In the genomic region with DNA sequence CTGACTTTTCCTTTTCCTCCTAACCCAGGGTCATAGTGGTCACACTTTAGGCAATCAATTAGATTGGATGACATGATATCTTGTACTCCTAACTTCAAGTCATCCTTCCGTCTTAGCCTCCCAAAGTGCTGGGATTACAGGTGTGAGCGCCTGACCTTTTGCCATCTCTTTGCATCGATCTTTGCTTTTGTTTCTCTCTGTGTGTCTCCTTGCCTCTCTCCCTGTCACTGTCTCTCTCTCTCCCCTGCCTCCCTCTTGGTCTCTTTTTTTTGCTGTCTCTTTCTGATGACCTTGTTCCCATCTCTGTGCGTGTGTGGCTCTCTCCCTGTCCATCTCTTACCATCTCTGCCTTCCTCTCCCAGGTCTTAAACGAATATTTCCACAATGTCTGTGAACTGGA, we compare ENCODE assay signal across 8 cellular contexts. TPM values are rescaled to one million over a fixed set of nuclear protein-coding genes. Genes with fewer than 3 reads are reported as not detected.
DNase-seq lines count a peak whose midpoint lies in the region; ATAC-seq and TF ChIP-seq lines count a peak whose summit lies in the region.
"Not testable (repeated sequence)": the region's sequence is repeated elsewhere in the genome, so short reads cannot be mapped to it uniquely, and the experiment has no call there.

No MANE protein-coding gene starts in this region.

- not testable (repeated sequence) for H2AFZ ChIP-seq in IMR-90 (replicated peaks; ENCODE audit: low read length, poor library complexity)

- peak overlapping the region; percentile 77; the same call in 1 of the 2 replicates for H3K23ac ChIP-seq in IMR-90 (ENCODE audit: low read depth, low read length)

- H3K79me1 ChIP-seq in IMR-90 (ENCODE audit: low read depth in 1 of 2, low read length in 2 of 2) = peaks cover 29 to 32% of the 10 kb centered on the region in 2 experiments; a peak in 3 of 4 replicates

- peak overlapping the region; percentile 89 for H3K9ac ChIP-seq in BLaER1
- not testable (repeated sequence) for H3K9ac ChIP-seq in IMR-90 (ENCODE audit: low read depth, low read length)

- not testable (repeated sequence) for H2BK15ac ChIP-seq in IMR-90 (ENCODE audit: low read depth, low read length)

- in situ Hi-C loops in IMR-90 (cut with MboI; ENCODE audit: low sequenced_read_pairs) = not testable (repeated sequence)

- H3K4me3 ChIP-seq in BLaER1 = peak overlapping the region; percentile 96
- H3K4me3 ChIP-seq in IMR-90 (ENCODE audit: insufficient read depth, low read depth, low read length) = peak overlapping the region; percentile 91
- H3K4me3 ChIP-seq in WI38 (ENCODE audit: low read depth, low read length) = peak overlapping the region; percentile 99
- H3K4me3 ChIP-seq in breast epithelium = peak overlapping the region; percentile 56 to 83 (median 65)
- H3K4me3 ChIP-seq in muscle layer of duodenum (ENCODE audit: low read depth in 1 of 2, low read length in 2 of 2) = peak overlapping the region; percentile 96 to 100

- peak overlapping the region; percentile 89 for H3K27ac ChIP-seq in BLaER1
- not testable (repeated sequence) for H3K27ac ChIP-seq in IMR-90 (ENCODE audit: insufficient read depth, low read length); breast epithelium; muscle layer of duodenum (ENCODE audit: low read length)

- not testable (repeated sequence) for H2BK5ac ChIP-seq in IMR-90 (ENCODE audit: low read depth, low read length, poor library complexity, severe bottlenecking)

- H4K91ac ChIP-seq in IMR-90 (ENCODE audit: insufficient read depth, low read depth, low read length) = not testable (repeated sequence)

- intact Hi-C loops in IMR-90 (cut with micrococcal nuclease); breast epithelium (cut with DNase I; ENCODE audit: low total_unique reads): not testable (repeated sequence)

- WGBS in IMR-90 (ENCODE audit: extremely low coverage in 2 of 2, insufficient read length in 1 of 2), 2 experiments = 17% methylated on average over 1 of the region's 5 CpGs; no CpG with 5 or more reads in 1 of the 2 experiments

- H3K27ac Mint-ChIP-seq in glutamatergic neuron (ENCODE audit: unreplicated experiment) = peak overlapping the region; percentile 91
- peak overlapping the region; percentile 93 for H3K27ac Mint-ChIP-seq in stimulated activated effector memory CD8-positive, alpha-beta T cell treated with anti-CD3 and anti-CD28 coated beads, Interleukin-12 subunit alpha, Interleukin-12 subunit beta, amount 100 ng/mL, for 72 hours

- H3K36me3 ChIP-seq in BLaER1 = peaks cover 33% of the 10 kb centered on the region
- not testable (repeated sequence) for H3K36me3 ChIP-seq in IMR-90 (ENCODE audit: control insufficient read depth, insufficient read depth, low read length); breast epithelium; muscle layer of duodenum (ENCODE audit: control insufficient read depth in 1 of 2, insufficient read depth in 2 of 2, low read length in 2 of 2)

- not testable (repeated sequence) for TF ChIP-seq CTCF in IMR-90 (conservative IDR thresholded peaks at IDR 0.05; ENCODE audit: low read depth, low read length); WI38 (IDR thresholded peaks at IDR 0.05; ENCODE audit: low read depth, low read length); breast epithelium (IDR thresholded peaks at IDR 0.05); glutamatergic neuron (IDR thresholded peaks at IDR 0.05; ENCODE audit: partially characterized antibody, unreplicated experiment)

- not testable (repeated sequence) for H3K14ac ChIP-seq in IMR-90 (replicated peaks; ENCODE audit: low read depth, low read length)

- H3K18ac ChIP-seq in IMR-90 (ENCODE audit: low read depth, low read length) = not testable (repeated sequence)

- H3K4me2 ChIP-seq in BLaER1 = peak overlapping the region; percentile 81
- H3K4me2 ChIP-seq in IMR-90 (ENCODE audit: low read depth, low read length) = peak overlapping the region; percentile 67

- not testable (repeated sequence) for H3K9me3 ChIP-seq in BLaER1; IMR-90 (ENCODE audit: control insufficient read depth, insufficient read depth, low read length); breast epithelium; muscle layer of duodenum (ENCODE audit: control insufficient read depth in 1 of 2, low read length in 2 of 2)

- H4K8ac ChIP-seq in IMR-90 (ENCODE audit: low read depth in 2 of 2, low read length in 2 of 2) = not testable (repeated sequence)

- BruUV-seq in IMR-90 (replicated peaks; lab: Mats Ljungman, UMichigan) = not testable (repeated sequence)

- TF ChIP-seq RAD21 in IMR-90 (IDR thresholded peaks at IDR 0.05; ENCODE audit: low read length) = not testable (repeated sequence)

- H3K9me1 ChIP-seq in IMR-90 (ENCODE audit: insufficient read depth, low read length) = not testable (repeated sequence)

- H3K4me1 Mint-ChIP-seq in glutamatergic neuron (ENCODE audit: low read depth, unreplicated experiment); stimulated activated effector memory CD8-positive, alpha-beta T cell treated with anti-CD3 and anti-CD28 coated beads, Interleukin-12 subunit alpha, Interleukin-12 subunit beta, amount 100 ng/mL, for 72 hours: not testable (repeated sequence)

- not testable (repeated sequence) for H3K56ac ChIP-seq in IMR-90 (ENCODE audit: extremely low read depth, insufficient read depth, low read length)

- not testable (repeated sequence) for H3K36me3 Mint-ChIP-seq in glutamatergic neuron (ENCODE audit: unreplicated experiment)
- peaks cover 17% of the 10 kb centered on the region for H3K36me3 Mint-ChIP-seq in stimulated activated effector memory CD8-positive, alpha-beta T cell treated with anti-CD3 and anti-CD28 coated beads, Interleukin-12 subunit alpha, Interleukin-12 subunit beta, amount 100 ng/mL, for 72 hours

- peak; percentile 3 for ATAC-seq in GM19455 (IDR thresholded peaks at IDR 0.05; ENCODE audit: unreplicated experiment)
- not testable (repeated sequence) for ATAC-seq in IMR-90 (ENCODE audit: low read depth); stimulated activated effector memory CD8-positive, alpha-beta T cell treated with anti-CD3 and anti-CD28 coated beads, Interleukin-12 subunit alpha, Interleukin-12 subunit beta, amount 100 ng/mL, for 72 hours

- TF ChIP-seq POLR2A in IMR-90 (IDR thresholded peaks at IDR 0.05; ENCODE audit: low read depth, low read length); breast epithelium (IDR thresholded peaks at IDR 0.05): not testable (repeated sequence)

- H4K5ac ChIP-seq in IMR-90 (ENCODE audit: low read depth, low read length) = not testable (repeated sequence)

- DNase-seq in IMR-90; breast epithelium (ENCODE audit: low spot score in 2 of 2); glutamatergic neuron; stimulated activated effector memory CD8-positive, alpha-beta T cell treated with anti-CD3 and anti-CD28 coated beads, Interleukin-12 subunit alpha, Interleukin-12 subunit beta, amount 100 ng/mL, for 72 hours (ENCODE audit: low spot score in 2 of 2): not testable (repeated sequence)

- peak overlapping the region; percentile 23; the same call in 1 of the 2 replicates for H3K4ac ChIP-seq in IMR-90 (ENCODE audit: low read depth, low read length)

- CTCF ChIA-PET in IMR-90 (lab: Yijun Ruan, JAX) = not testable (repeated sequence)

- not testable (repeated sequence) for H2AK5ac ChIP-seq in IMR-90 (ENCODE audit: low read depth, low read length)

- H3K9me3 Mint-ChIP-seq in glutamatergic neuron (ENCODE audit: unreplicated experiment); stimulated activated effector memory CD8-positive, alpha-beta T cell treated with anti-CD3 and anti-CD28 coated beads, Interleukin-12 subunit alpha, Interleukin-12 subunit beta, amount 100 ng/mL, for 72 hours: not testable (repeated sequence)

- POLR2A ChIA-PET in IMR-90 (lab: Charles Lee; ENCODE audit: unreplicated experiment) = not testable (repeated sequence)

- peaks cover 20% of the 10 kb centered on the region for H3K4me1 ChIP-seq in BLaER1
- H3K4me1 ChIP-seq in IMR-90 (ENCODE audit: control insufficient read depth, insufficient read depth, low read length); breast epithelium; muscle layer of duodenum (ENCODE audit: control insufficient read depth in 1 of 2, insufficient read depth in 2 of 2, low read length in 2 of 2): not testable (repeated sequence)

- dilution Hi-C loops in IMR-90 (cut with HindIII; ENCODE audit: low sequenced_read_pairs, unreplicated experiment) = not testable (repeated sequence)

- H4K20me1 ChIP-seq in BLaER1 = peaks cover 36% of the 10 kb centered on the region
- not testable (repeated sequence) for H4K20me1 ChIP-seq in IMR-90 (ENCODE audit: insufficient read depth, low read length)

- peak overlapping the region; percentile 98 for H3K4me3 Mint-ChIP-seq in glutamatergic neuron (ENCODE audit: unreplicated experiment)
- peak overlapping the region; percentile 99 for H3K4me3 Mint-ChIP-seq in stimulated activated effector memory CD8-positive, alpha-beta T cell treated with anti-CD3 and anti-CD28 coated beads, Interleukin-12 subunit alpha, Interleukin-12 subunit beta, amount 100 ng/mL, for 72 hours

- H3K27me3 ChIP-seq in BLaER1; IMR-90 (ENCODE audit: control insufficient read depth, insufficient read depth, low read length); breast epithelium; muscle layer of duodenum (ENCODE audit: low read depth, low read length): not testable (repeated sequence)

- H3K27me3 Mint-ChIP-seq in glutamatergic neuron (ENCODE audit: unreplicated experiment) = not testable (repeated sequence)

- not testable (repeated sequence) for H2AK9ac ChIP-seq in IMR-90 (replicated peaks; ENCODE audit: low read depth, low read length, poor library complexity)

- H2BK120ac ChIP-seq in IMR-90 (ENCODE audit: low read depth, low read length) = not testable (repeated sequence)

- H2BK20ac ChIP-seq in IMR-90 (ENCODE audit: low read depth, low read length) = not testable (repeated sequence)

RNA-seq across cellular contexts. Expression of a gene that starts 0.9 kb away (rescaled TPM):
- total RNA-seq in IMR-90 (2012; rRNA removed) (14.3 and 22.2 TPM in 2 replicates), breast epithelium (10 to 100 TPM; 11.5 to 24.9 (median 21.8) TPM), glutamatergic neuron (ENCODE audit: unreplicated experiment) (21.0 TPM)
- polyA plus RNA-seq in IMR-90 (2012; rRNA removed) = 9.1 and 11.2 TPM in 2 replicates
- 1.4 and 1.6 TPM in 2 replicates for polyA plus RNA-seq in IMR-90 (2012; cell fraction: cytosol; rRNA removed)
- polyA plus RNA-seq in IMR-90 (2012; cell fraction: nucleus; rRNA removed; ENCODE audit: low replicate concordance) = 2.1 and 7.1 TPM in 2 replicates
